31 cellular contexts compared by ENCODE assay signal in genomic region chr5:24538345-24538744, GRCh38.
"Had no signal": no experiment of that assay in that cellular context is flagged by ENCODE, and none has a peak within 500 bp of the region (broad histone marks: within the 10 kb centered on the region; RNA-seq: fewer than 3 reads in every experiment).

No MANE protein-coding gene starts in this region.

- H3K27ac Mint-ChIP-seq: activated CD4-positive, alpha-beta memory T cell treated with anti-CD3 and anti-CD28 coated beads, Interleukin-2, amount 10 ng/mL, durations not matched to agents 7 days and 5 days; activated CD4-positive, alpha-beta T cell treated with anti-CD3 and anti-CD28 coated beads, Interleukin-2, amount 10 ng/mL, durations not matched to agents 7 days and 5 days; activated naive CD4-positive, alpha-beta T cell treated with anti-CD3 and anti-CD28 coated beads, Interleukin-2, amount 10 ng/mL, durations not matched to agents 7 days and 5 days; activated naive CD4-positive, alpha-beta T cell treated with anti-CD3 and anti-CD28 coated beads, Interleukin-2, amount 50 U/mL, for 72 hours; activated naive CD8-positive, alpha-beta T cell treated with anti-CD3 and anti-CD28 coated beads, Interleukin-2, amount 10 ng/mL, durations not matched to agents 7 days and 5 days; activated T-cell treated with anti-CD3 and anti-CD28 coated beads, Interleukin-2, amount 50 U/mL, for 24 hours; activated T-cell treated with anti-CD3 and anti-CD28 coated beads, Interleukin-2, amount 50 U/mL, for 72 hours; brain; T-helper 17 cell; T-helper 2 cell treated with Interferon-gamma antibody and Interleukin-4, amounts not matched to agents 5 μg/mL and 100 μg/mL, for 36 hours; WTC11 had no signal

- H3K9me3 Mint-ChIP-seq: activated CD4-positive, alpha-beta memory T cell treated with anti-CD3 and anti-CD28 coated beads, Interleukin-2, amount 10 ng/mL, durations not matched to agents 7 days and 5 days; activated CD4-positive, alpha-beta T cell treated with anti-CD3 and anti-CD28 coated beads, Interleukin-2, amount 10 ng/mL, durations not matched to agents 7 days and 5 days; brain had no signal

- H3K27ac ChIP-seq: ascending aorta, breast epithelium, cardiac muscle cell, colonic mucosa, epithelial cell of prostate, esophagus squamous epithelium, gastroesophageal sphincter had no signal

- DNase-seq: activated CD4-positive, alpha-beta memory T cell treated with anti-CD3 and anti-CD28 coated beads, Interleukin-2, amount 10 ng/mL, durations not matched to agents 7 days and 5 days; activated CD4-positive, alpha-beta T cell treated with anti-CD3 and anti-CD28 coated beads for 1 hour; activated CD4-positive, alpha-beta T cell treated with anti-CD3 and anti-CD28 coated beads for 4 hours; activated CD4-positive, alpha-beta T cell treated with anti-CD3 and anti-CD28 coated beads, Interleukin-2, amount 10 ng/mL, durations not matched to agents 7 days and 5 days; activated CD4-positive, alpha-beta T cell treated with anti-CD3 and anti-CD28 coated beads, Interleukin-2, amount 50 U/mL, for 4 hours; activated CD8-positive, alpha-beta memory T cell treated with anti-CD3 and anti-CD28 coated beads, Interleukin-2, amount 50 U/mL, for 48 hours; activated gamma-delta T cell; activated naive CD4-positive, alpha-beta T cell; activated naive CD4-positive, alpha-beta T cell treated with anti-CD3 and anti-CD28 coated beads, Interleukin-2, amount 10 ng/mL, durations not matched to agents 7 days and 5 days; activated naive CD8-positive, alpha-beta T cell treated with anti-CD3 and anti-CD28 coated beads, Interleukin-2, amount 10 ng/mL, durations not matched to agents 7 days and 5 days; activated T-cell treated with anti-CD3 and anti-CD28 coated beads for 4 hours; activated T-cell treated with anti-CD3 and anti-CD28 coated beads, Interleukin-2, amount 50 U/mL, for 24 hours; activated T-cell treated with anti-CD3 and anti-CD28 coated beads, Interleukin-2, amount 50 U/mL, for 72 hours; central memory CD4-positive, alpha-beta T cell; cerebellar nuclear complex; colonic mucosa; effector CD8-positive, alpha-beta T cell; esophagus squamous epithelium; foreskin melanocyte; T-helper 1 cell; T-helper 17 cell; T1000 had no signal

- H3K4me3 Mint-ChIP-seq: activated CD4-positive, alpha-beta memory T cell treated with anti-CD3 and anti-CD28 coated beads, Interleukin-2, amount 10 ng/mL, durations not matched to agents 7 days and 5 days; activated CD4-positive, alpha-beta T cell treated with anti-CD3 and anti-CD28 coated beads, Interleukin-2, amount 10 ng/mL, durations not matched to agents 7 days and 5 days; activated naive CD4-positive, alpha-beta T cell treated with anti-CD3 and anti-CD28 coated beads, Interleukin-2, amount 10 ng/mL, durations not matched to agents 7 days and 5 days; activated naive CD8-positive, alpha-beta T cell treated with anti-CD3 and anti-CD28 coated beads, Interleukin-2, amount 10 ng/mL, durations not matched to agents 7 days and 5 days; activated T-cell treated with anti-CD3 and anti-CD28 coated beads, Interleukin-2, amount 50 U/mL, for 24 hours; activated T-cell treated with anti-CD3 and anti-CD28 coated beads, Interleukin-2, amount 50 U/mL, for 72 hours; brain; T-helper 17 cell; T-helper 2 cell treated with Interferon-gamma antibody and Interleukin-4, amounts not matched to agents 5 μg/mL and 100 μg/mL, for 36 hours; WTC11 had no signal

- H3K27me3 Mint-ChIP-seq: activated CD4-positive, alpha-beta memory T cell treated with anti-CD3 and anti-CD28 coated beads, Interleukin-2, amount 10 ng/mL, durations not matched to agents 7 days and 5 days; activated CD4-positive, alpha-beta T cell treated with anti-CD3 and anti-CD28 coated beads, Interleukin-2, amount 10 ng/mL, durations not matched to agents 7 days and 5 days; activated naive CD4-positive, alpha-beta T cell treated with anti-CD3 and anti-CD28 coated beads, Interleukin-2, amount 10 ng/mL, durations not matched to agents 7 days and 5 days; activated naive CD8-positive, alpha-beta T cell treated with anti-CD3 and anti-CD28 coated beads, Interleukin-2, amount 10 ng/mL, durations not matched to agents 7 days and 5 days; activated T-cell treated with anti-CD3 and anti-CD28 coated beads, Interleukin-2, amount 50 U/mL, for 24 hours; brain; T-helper 17 cell had no signal

- H3K36me3 Mint-ChIP-seq: activated naive CD4-positive, alpha-beta T cell treated with anti-CD3 and anti-CD28 coated beads, Interleukin-2, amount 10 ng/mL, durations not matched to agents 7 days and 5 days; activated naive CD4-positive, alpha-beta T cell treated with anti-CD3 and anti-CD28 coated beads, Interleukin-2, amount 50 U/mL, for 72 hours; activated naive CD8-positive, alpha-beta T cell treated with anti-CD3 and anti-CD28 coated beads, Interleukin-2, amount 10 ng/mL, durations not matched to agents 7 days and 5 days; WTC11 had no signal

- H3K4me1 Mint-ChIP-seq: activated CD4-positive, alpha-beta memory T cell treated with anti-CD3 and anti-CD28 coated beads, Interleukin-2, amount 10 ng/mL, durations not matched to agents 7 days and 5 days; activated CD4-positive, alpha-beta T cell treated with anti-CD3 and anti-CD28 coated beads, Interleukin-2, amount 10 ng/mL, durations not matched to agents 7 days and 5 days; activated naive CD4-positive, alpha-beta T cell treated with anti-CD3 and anti-CD28 coated beads, Interleukin-2, amount 10 ng/mL, durations not matched to agents 7 days and 5 days; activated naive CD8-positive, alpha-beta T cell treated with anti-CD3 and anti-CD28 coated beads, Interleukin-2, amount 10 ng/mL, durations not matched to agents 7 days and 5 days; T-helper 17 cell had no signal
